9 cellular contexts compared by ENCODE assay signal in the genomic region with DNA sequence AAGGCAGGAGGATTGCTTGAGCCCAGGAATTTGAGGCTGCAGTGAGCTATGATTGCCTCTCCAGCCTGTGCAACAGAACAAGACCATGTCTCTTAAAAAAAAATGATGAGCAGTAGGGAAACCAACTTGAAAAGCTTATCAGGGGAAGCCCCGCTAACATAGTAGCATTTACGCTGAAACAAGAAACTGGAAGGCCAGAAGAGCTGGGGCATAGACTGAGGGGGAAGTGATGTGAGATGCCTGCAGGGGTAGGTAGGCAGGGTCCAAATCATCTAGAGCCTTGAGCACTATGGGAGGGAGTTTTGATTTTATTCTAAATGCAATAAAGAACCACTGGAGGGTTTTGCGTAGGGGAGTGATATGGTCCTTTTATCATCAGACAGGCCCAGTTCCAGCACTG.
"Had no signal": no experiment of that assay in that cellular context is flagged by ENCODE, and none has a peak within 500 bp of the region (broad histone marks: within the 10 kb centered on the region; RNA-seq: fewer than 3 reads in every experiment).

No MANE protein-coding gene starts in this region.

- H3K27ac ChIP-seq: HL-60 had no signal

- ATAC-seq: HCT116, HepG2 had no signal

- H3K27ac Mint-ChIP-seq: HFFc6, IgD-negative memory B cell had no signal

- H3K4me1 ChIP-seq: HAP-1 had no signal

- H3K4me1 Mint-ChIP-seq: IgD-negative memory B cell had no signal

- H3K36me3 ChIP-seq: HAP-1 had no signal

- H3K4me3 ChIP-seq: HAP-1 had no signal

- H3K9me3 ChIP-seq: HAP-1 had no signal

- H3K4me3 Mint-ChIP-seq: HFFc6 had no signal

- DNase-seq: GOT3, H7, HFFc6, KBM-7 had no signal
